In genomic region chr6:98835149-98836024, GRCh38 we compare ENCODE assay signal across 9 cellular contexts. TPM values are rescaled to one million over a fixed set of nuclear protein-coding genes. Genes with fewer than 3 reads are reported as not detected.
DNase-seq lines count a peak whose midpoint lies in the region; ATAC-seq and TF ChIP-seq lines count a peak whose summit lies in the region.
"Had no signal": no experiment of that assay in that cellular context is flagged by ENCODE, and none has a peak within 500 bp of the region (broad histone marks: within the 10 kb centered on the region; RNA-seq: fewer than 3 reads in every experiment).

No MANE protein-coding gene starts in this region.

- POLR2A ChIA-PET in activated CD4-positive, alpha-beta memory T cell treated with anti-CD3 and anti-CD28 coated beads, Interleukin-2, amount 10 ng/mL, durations not matched to agents 7 days and 5 days (lab: Charles Lee), result interaction anchor here (1.2 kb wide), 1 partner anchor 16 kb away, joined by 3 read pairs; no protein-coding TSS in a partner anchor

- no peaks in the 10 kb centered on the region for H3K9me3 Mint-ChIP-seq in activated CD4-positive, alpha-beta memory T cell treated with anti-CD3 and anti-CD28 coated beads, Interleukin-2, amount 10 ng/mL, durations not matched to agents 7 days and 5 days

- H2AFZ ChIP-seq in Karpas-422 (ENCODE audit: low read length), result no peak overlapping the region

- ATAC-seq in psoas muscle, result no peak
- no peak for ATAC-seq in HG02610 (IDR thresholded peaks at IDR 0.05; ENCODE audit: unreplicated experiment)

- no peak overlapping the region for H3K27ac ChIP-seq in ectodermal cell (ENCODE audit: insufficient read depth, low read depth, low read length, poor library complexity, severe bottlenecking)
- H3K27ac ChIP-seq in psoas muscle, result no peak overlapping the region
- H3K27ac ChIP-seq in Karpas-422 (ENCODE audit: low read length), result no peak overlapping the region

- peaks cover 39% of the 10 kb centered on the region for H3K4me1 Mint-ChIP-seq in activated CD4-positive, alpha-beta memory T cell treated with anti-CD3 and anti-CD28 coated beads, Interleukin-2, amount 10 ng/mL, durations not matched to agents 7 days and 5 days

- peaks cover 85% of the 10 kb centered on the region for H3K27me3 Mint-ChIP-seq in activated CD4-positive, alpha-beta memory T cell treated with anti-CD3 and anti-CD28 coated beads, Interleukin-2, amount 10 ng/mL, durations not matched to agents 7 days and 5 days

- peaks cover 9% of the 10 kb centered on the region for H3K36me3 Mint-ChIP-seq in activated CD4-positive, alpha-beta memory T cell treated with anti-CD3 and anti-CD28 coated beads, Interleukin-2, amount 10 ng/mL, durations not matched to agents 7 days and 5 days (ENCODE audit: low read depth)

- TF ChIP-seq CTCF in psoas muscle (IDR thresholded peaks at IDR 0.05), result no peak

- no peaks in the 10 kb centered on the region for H3K36me3 ChIP-seq in ectodermal cell (ENCODE audit: control insufficient read depth, insufficient read depth, low read length)
- no peaks in the 10 kb centered on the region for H3K36me3 ChIP-seq in psoas muscle (ENCODE audit: insufficient read depth in 1 of 2, low read depth in 1 of 2)
- H3K36me3 ChIP-seq in Karpas-422 (ENCODE audit: insufficient read depth, low read length), result no peaks in the 10 kb centered on the region

- H3K9ac ChIP-seq in Karpas-422 (ENCODE audit: low read length), result no peak overlapping the region

- H3K4me1 ChIP-seq in ectodermal cell (ENCODE audit: control insufficient read depth, insufficient read depth, low read length), result peaks cover 32% of the 10 kb centered on the region
- H3K4me1 ChIP-seq in psoas muscle, result peaks cover 21% of the 10 kb centered on the region
- H3K4me1 ChIP-seq in Karpas-422 (ENCODE audit: low read length), result no peaks in the 10 kb centered on the region

- intact Hi-C loops in psoas muscle (cut with DNase I), result no loop called here

- H3K4me2 ChIP-seq in Karpas-422 (ENCODE audit: low read depth, low read length, poor library complexity, severe bottlenecking), result no peak overlapping the region

- CTCF ChIA-PET in activated CD4-positive, alpha-beta memory T cell treated with anti-CD3 and anti-CD28 coated beads, Interleukin-2, amount 10 ng/mL, durations not matched to agents 7 days and 5 days (lab: Charles Lee), result no interaction called here

- DNase-seq in NCI-H1092 (lab: John Stamatoyannopoulos, UW) (peak; percentile 13), psoas muscle (no peak), GOT3 (lab: John Stamatoyannopoulos, UW) (no peak), Karpas-422 (no peak)
- DNase-seq in activated CD4-positive, alpha-beta memory T cell treated with anti-CD3 and anti-CD28 coated beads, Interleukin-2, amount 10 ng/mL, durations not matched to agents 7 days and 5 days, result no peak

- H3K79me2 ChIP-seq in Karpas-422 (ENCODE audit: low read length), result no peaks in the 10 kb centered on the region

- H3K27me3 ChIP-seq in ectodermal cell (ENCODE audit: control insufficient read depth, insufficient read depth, low read length, poor library complexity, severe bottlenecking) (peaks cover 88% of the 10 kb centered on the region), psoas muscle (ENCODE audit: insufficient read depth in 3 of 3, low read length in 2 of 3) (peaks cover 0 to 98% (median 44%) of the 10 kb centered on the region in 3 donors), Karpas-422 (ENCODE audit: low read length) (no peaks in the 10 kb centered on the region)

- no peak overlapping the region for H3K27ac Mint-ChIP-seq in activated CD4-positive, alpha-beta memory T cell treated with anti-CD3 and anti-CD28 coated beads, Interleukin-2, amount 10 ng/mL, durations not matched to agents 7 days and 5 days

- no peaks in the 10 kb centered on the region for H4K20me1 ChIP-seq in Karpas-422 (ENCODE audit: insufficient read depth, low read depth, low read length)

- WGBS in ectodermal cell, 2 experiments, result 0% methylated on average over 76 of the region's 76 CpGs
- WGBS in psoas muscle, 3 donors, result 2% methylated on average over 53 to 76 of the region's 76 CpGs

- no peaks in the 10 kb centered on the region for H3K9me3 ChIP-seq in ectodermal cell (ENCODE audit: control insufficient read depth, low read length)
- no peaks in the 10 kb centered on the region for H3K9me3 ChIP-seq in psoas muscle
- no peaks in the 10 kb centered on the region for H3K9me3 ChIP-seq in Karpas-422 (ENCODE audit: low read length)

- H3K4me3 Mint-ChIP-seq in activated CD4-positive, alpha-beta memory T cell treated with anti-CD3 and anti-CD28 coated beads, Interleukin-2, amount 10 ng/mL, durations not matched to agents 7 days and 5 days, result no peak overlapping the region

- H3K4me3 ChIP-seq in GM08714 (ENCODE audit: low read length) (peak overlapping the region; percentile 15), ectodermal cell (ENCODE audit: insufficient read depth, low read depth, low read length) (peak overlapping the region; percentile 62), psoas muscle (peak overlapping the region; percentile 40), Karpas-422 (ENCODE audit: low read length) (no peak overlapping the region)

- H3K9me2 ChIP-seq in Karpas-422 (replicated peaks; ENCODE audit: insufficient read depth, low read length), result no peaks in the 10 kb centered on the region

RNA-seq across cellular contexts. Expression of gene POU3F2, which starts 1.0 kb away (rescaled TPM):
- 30.1 TPM for polyA plus RNA-seq in ectodermal cell (2013, experiment 1 of 4)
- polyA plus RNA-seq in ectodermal cell (2013, experiment 2 of 4), result 34.8 TPM
- 34.7 TPM for polyA plus RNA-seq in ectodermal cell (2013, experiment 3 of 4)
- polyA plus RNA-seq in ectodermal cell (2013, experiment 4 of 4), result 38.9 TPM
- total RNA-seq in psoas muscle, result not detected
- polyA plus RNA-seq in psoas muscle, result under 1 TPM in 1 of 3 donors, not detected in 2; 0.01 TPM
- not detected for total RNA-seq in activated CD4-positive, alpha-beta memory T cell treated with anti-CD3 and anti-CD28 coated beads, Interleukin-2, amount 10 ng/mL, durations not matched to agents 7 days and 5 days
- not detected in 2 replicates for total RNA-seq in Karpas-422 (2014; rRNA removed; shearing (Covaris generic); ENCODE audit: low replicate concordance)
- total RNA-seq: glomerular endothelial cell had no signal
